Comparison of ENCODE assay signal across 8 cellular contexts in the genomic region with DNA sequence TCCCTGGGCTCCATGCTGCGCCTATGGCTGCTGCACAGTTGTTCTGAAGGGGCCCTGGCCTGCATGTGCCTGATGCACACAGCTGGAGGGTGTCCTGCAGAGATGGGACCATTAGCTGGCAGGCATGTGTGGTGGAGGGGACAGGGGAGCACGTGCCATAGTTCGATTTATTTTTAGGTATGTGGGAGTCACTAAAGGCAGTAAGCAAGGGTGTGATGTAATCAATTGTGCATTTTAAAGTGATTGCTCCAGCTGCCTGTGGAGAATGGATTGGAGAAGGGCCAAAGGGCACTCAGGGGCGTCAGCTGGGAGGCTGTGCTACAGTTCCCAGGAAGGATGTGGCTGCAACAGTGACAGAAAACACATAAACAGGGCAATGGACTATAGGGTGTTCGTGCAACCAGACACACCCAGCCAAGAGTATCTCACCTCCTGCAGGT.
DNase-seq lines count a peak whose midpoint lies in the region; ATAC-seq and TF ChIP-seq lines count a peak whose summit lies in the region.

No MANE protein-coding gene starts in this region.

- 66% methylated on average over 5 of the region's 5 CpGs for WGBS in prostate gland

- CTCF ChIA-PET in AG04449 (lab: Yijun Ruan, JAX) = interaction anchor here (0.7 to 3.9 kb wide), 8 partner anchors 7 to 254 kb away, joined by 3 to 23 read pairs (median 9); a partner anchor contains a TSS

- peak overlapping the region; percentile 79 for H3K4me3 Mint-ChIP-seq in stimulated activated effector memory CD8-positive, alpha-beta T cell treated with anti-CD3 and anti-CD28 coated beads, Interleukin-12 subunit alpha, Interleukin-12 subunit beta, amount 100 ng/mL, for 72 hours

- H3K4me1 ChIP-seq in HAP-1 (no peaks in the 10 kb centered on the region), prostate gland (replicated peaks) (no peaks in the 10 kb centered on the region)

- H3K27ac Mint-ChIP-seq in stimulated activated effector memory CD8-positive, alpha-beta T cell treated with anti-CD3 and anti-CD28 coated beads, Interleukin-12 subunit alpha, Interleukin-12 subunit beta, amount 100 ng/mL, for 72 hours = peak overlapping the region; percentile 97

- no peak overlapping the region for H3K4me3 ChIP-seq in AG04449 (ENCODE audit: low read depth, low read length)
- no peak overlapping the region for H3K4me3 ChIP-seq in HAP-1
- no peak overlapping the region for H3K4me3 ChIP-seq in prostate gland

- in situ Hi-C loops in HAP-1 (cut with MboI; ENCODE audit: low sequenced_read_pairs) = loop anchor here (25.0 kb wide), 1 partner anchor 821 kb away; no protein-coding TSS in a partner anchor

- ATAC-seq in GM19023 (IDR thresholded peaks at IDR 0.05; ENCODE audit: unreplicated experiment) = peak; percentile 19
- ATAC-seq in HG03571 (IDR thresholded peaks at IDR 0.05; ENCODE audit: unreplicated experiment) = peak; percentile 16
- peak; percentile 6 for ATAC-seq in stimulated activated effector memory CD8-positive, alpha-beta T cell treated with anti-CD3 and anti-CD28 coated beads, Interleukin-12 subunit alpha, Interleukin-12 subunit beta, amount 100 ng/mL, for 72 hours

- H3K36me3 ChIP-seq in HAP-1 (replicated peaks) (no peaks in the 10 kb centered on the region), prostate gland (no peaks in the 10 kb centered on the region)

- no peaks in the 10 kb centered on the region for H3K27me3 ChIP-seq in HAP-1 (ENCODE audit: low read depth)
- no peaks in the 10 kb centered on the region for H3K27me3 ChIP-seq in prostate gland (replicated peaks; ENCODE audit: insufficient read depth)

- intact Hi-C loops in prostate gland (cut with DNase I) = no loop called here

- TF ChIP-seq CTCF in AG04449 (IDR thresholded peaks at IDR 0.05; ENCODE audit: insufficient read depth, low read length, missing control alignments) (no peak), prostate gland (IDR thresholded peaks at IDR 0.05) (no peak)

- H3K4me1 Mint-ChIP-seq in stimulated activated effector memory CD8-positive, alpha-beta T cell treated with anti-CD3 and anti-CD28 coated beads, Interleukin-12 subunit alpha, Interleukin-12 subunit beta, amount 100 ng/mL, for 72 hours = peaks cover 78% of the 10 kb centered on the region

- H3K9me3 ChIP-seq in HAP-1 = no peaks in the 10 kb centered on the region
- no peaks in the 10 kb centered on the region for H3K9me3 ChIP-seq in prostate gland

- DNase-seq in AG04449 (ENCODE audit: low read depth, low spot score) = peak; percentile 60
- peak; percentile 65 for DNase-seq in SHP77 treated with DMSO at 0.1 percent for 48 hours (lab: John Stamatoyannopoulos, UW)
- DNase-seq in fibroblast of gingiva (ENCODE audit: low read depth) = peak; percentile 51
- peak in 1 of 2 donors; percentile 77 for DNase-seq in stimulated activated effector memory CD8-positive, alpha-beta T cell treated with anti-CD3 and anti-CD28 coated beads, Interleukin-12 subunit alpha, Interleukin-12 subunit beta, amount 100 ng/mL, for 72 hours (ENCODE audit: low spot score in 2 of 2)
- no peak for DNase-seq in HAP-1 (ENCODE audit: low spot score in 2 of 2)
- DNase-seq in prostate gland (ENCODE audit: low spot score) = no peak

- H3K36me3 Mint-ChIP-seq in stimulated activated effector memory CD8-positive, alpha-beta T cell treated with anti-CD3 and anti-CD28 coated beads, Interleukin-12 subunit alpha, Interleukin-12 subunit beta, amount 100 ng/mL, for 72 hours = peaks cover 15% of the 10 kb centered on the region

- POLR2A ChIA-PET in AG04449 (lab: Yijun Ruan, JAX) = interaction anchor here (0.8 kb wide), 1 partner anchor 159 kb away, joined by 3 read pairs; no protein-coding TSS in a partner anchor

- no peak for TF ChIP-seq POLR2A in prostate gland (IDR thresholded peaks at IDR 0.05)

- H3K27ac ChIP-seq in prostate gland = no peak overlapping the region

- no peaks in the 10 kb centered on the region for H3K9me3 Mint-ChIP-seq in stimulated activated effector memory CD8-positive, alpha-beta T cell treated with anti-CD3 and anti-CD28 coated beads, Interleukin-12 subunit alpha, Interleukin-12 subunit beta, amount 100 ng/mL, for 72 hours

Comparison
In these comparisons a context has a peak if more than half of its experiments do, and no peak if none do; other contexts are left out.
1. DNase-seq: peak in AG04449 (single experiment), SHP77 treated with DMSO at 0.1 percent for 48 hours (single experiment) and fibroblast of gingiva (single experiment); none in HAP-1 (0 of 2) and prostate gland (single experiment).
2. Peak in every context shown above with its lines, with median percentiles within 50 percentile points of each other: ATAC-seq.